16 cellular contexts compared by ENCODE assay signal in genomic region chr18:22470511-22471181, GRCh38. TPM values are rescaled to one million over a fixed set of nuclear protein-coding genes. Genes with fewer than 3 reads are reported as not detected.
DNase-seq lines count a peak whose midpoint lies in the region; ATAC-seq, FAIRE-seq and TF ChIP-seq lines count a peak whose summit lies in the region.
"Had no signal": no experiment of that assay in that cellular context is flagged by ENCODE, and none has a peak within 500 bp of the region (broad histone marks: within the 10 kb centered on the region; RNA-seq: fewer than 3 reads in every experiment).

No MANE protein-coding gene starts in this region.

- no peak for ATAC-seq in HG02938 (IDR thresholded peaks at IDR 0.05; ENCODE audit: unreplicated experiment)
- ATAC-seq: activated CD4-positive, CD25-positive, alpha-beta regulatory T cell treated with anti-CD3 and anti-CD28 coated beads, Interleukin-2, amount 50 U/mL, for 24 hours had no signal

- H3K36me3 Mint-ChIP-seq in nephron progenitor cell (ENCODE audit: low read depth): peaks cover 4% of the 10 kb centered on the region

- H3K27ac ChIP-seq in 22Rv1: peak overlapping the region; percentile 74
- H3K27ac ChIP-seq: dorsolateral prefrontal cortex, testis had no signal

- TF ChIP-seq CTCF in 22Rv1 (IDR thresholded peaks at IDR 0.05): no peak
- TF ChIP-seq CTCF in fibroblast of the aortic adventitia (IDR thresholded peaks at IDR 0.05; ENCODE audit: insufficient read depth, low read length): no peak
- no peak for TF ChIP-seq CTCF in nephron progenitor cell (IDR thresholded peaks at IDR 0.05)
- TF ChIP-seq CTCF in D721Med (IDR thresholded peaks at IDR 0.05; ENCODE audit: insufficient read depth, missing control alignments): no peak

- peak overlapping the region; percentile 19 for H3K4me3 Mint-ChIP-seq in nephron progenitor cell

- FAIRE-seq in GM19239 (lab: Jason Lieb, UNC) (no peak), D721Med (lab: Jason Lieb, UNC) (no peak)
- FAIRE-seq: RCC 7860 had no signal

- H3K27ac Mint-ChIP-seq in nephron progenitor cell: peak overlapping the region; percentile 82

- peaks cover 4% of the 10 kb centered on the region for H3K9me3 Mint-ChIP-seq in nephron progenitor cell

- peaks cover 51% of the 10 kb centered on the region for H3K4me1 Mint-ChIP-seq in nephron progenitor cell

- DNase-seq in RPMI7951 (ENCODE audit: low read depth) (peak; percentile 60), fibroblast of the aortic adventitia (ENCODE audit: low read depth) (peak; percentile 95), nephron progenitor cell (peak; percentile 26), GM19239 (ENCODE audit: insufficient read length, low spot score) (no peak), D721Med (ENCODE audit: insufficient read length, low spot score) (no peak), T-helper 9 cell (no peak)
- DNase-seq: activated effector memory CD4-positive, alpha-beta T cell treated with anti-CD3 and anti-CD28 coated beads, Interleukin-2, amount 50 U/mL, for 16 hours; dorsolateral prefrontal cortex; KBM-7; NCI-H2171; nucleus accumbens; testis had no signal

- peaks cover 6% of the 10 kb centered on the region for H3K27me3 Mint-ChIP-seq in nephron progenitor cell (ENCODE audit: low read depth, poor library complexity)

- H3K4me3 ChIP-seq in fibroblast of the aortic adventitia (ENCODE audit: low read depth, low read length): no peak overlapping the region
- H3K4me3 ChIP-seq: dorsolateral prefrontal cortex, testis had no signal

RNA-seq across cellular contexts. Expression of gene CTAGE1, which starts 52.9 kb away (rescaled TPM):
- total RNA-seq in RPMI7951 (2014; rRNA removed; shearing (Covaris generic)): 0.68 and 1.3 TPM in 2 replicates
- total RNA-seq in fibroblast of the aortic adventitia (ENCODE audit: low replicate concordance): not detected in 2 replicates
- total RNA-seq: dorsolateral prefrontal cortex had no signal

Comparison
In these comparisons a context has a peak if more than half of its experiments do, and no peak if none do; other contexts are left out.
1. DNase-seq: peak in RPMI7951 (single experiment), fibroblast of the aortic adventitia (single experiment) and nephron progenitor cell (single experiment); none in GM19239 (single experiment), D721Med (single experiment) and T-helper 9 cell (single experiment).